ENCODE assay signal across 9 cellular contexts in genomic region chr18:61331051-61331450, GRCh38. TPM values are rescaled to one million over a fixed set of nuclear protein-coding genes. Genes with fewer than 3 reads are reported as not detected.
"Had no signal": no experiment of that assay in that cellular context is flagged by ENCODE, and none has a peak within 500 bp of the region (broad histone marks: within the 10 kb centered on the region; RNA-seq: fewer than 3 reads in every experiment).

No MANE protein-coding gene starts in this region.

- FAIRE-seq: HepG2, HTR-8/SVneo had no signal

- H3K27ac ChIP-seq: HL-60, KMS-11 had no signal

- H3K9ac ChIP-seq: KMS-11 had no signal

- ATAC-seq: HepG2 had no signal

- H3K4me2 ChIP-seq: KMS-11 had no signal

- DNase-seq: IMR-90, KBM-7, KG1 had no signal

RNA-seq across cellular contexts. Expression of gene CDH20, which starts 2.2 kb away (rescaled TPM):
- total RNA-seq: HepG2, HT-29, IMR-90 had no signal
- polyA plus RNA-seq: HepG2, IgD-negative memory B cell, IMR-90 had no signal
